ENCODE assay signal across 26 cellular contexts in genomic region chr7:49848211-49848841, GRCh38.
DNase-seq lines count a peak whose midpoint lies in the region; ATAC-seq, FAIRE-seq and TF ChIP-seq lines count a peak whose summit lies in the region.
"Had no signal": no experiment of that assay in that cellular context is flagged by ENCODE, and none has a peak within 500 bp of the region (broad histone marks: within the 10 kb centered on the region; RNA-seq: fewer than 3 reads in every experiment).

No MANE protein-coding gene starts in this region.

- no peak overlapping the region for H3K4me3 ChIP-seq in keratinocyte (ENCODE audit: control insufficient read depth in 2 of 3, extremely low read depth in 1 of 3, insufficient read depth in 2 of 3, low read depth in 1 of 3, low read length in 3 of 3)
- H3K4me3 ChIP-seq: A549, BLaER1, GM23248, K562, SJCRH30 had no signal

- no peak for DNase-seq in natural killer cell treated with Interleukin-12 subunit alpha and Interleukin-12 subunit beta and Interleukin-15 and Interleukin-18, amount 100 ng/mL, for 72 hours (ENCODE audit: low spot score)
- DNase-seq in natural killer cell (no peak), RKO (ENCODE audit: low spot score) (peak; percentile 3), keratinocyte (ENCODE audit: low read depth, low spot score) (no peak), urothelium cell line (ENCODE audit: low spot score) (peak; percentile 20), pons (ENCODE audit: low spot score) (no peak)
- DNase-seq in activated T-cell treated with anti-CD3 and anti-CD28 coated beads, Interleukin-2, amount 50 U/mL, for 48 hours, result no peak
- DNase-seq: CD8-positive, alpha-beta T cell; DMS53; EL; GM23248; NCI-H1105 treated with DMSO at 0.1 percent for 48 hours; NCI-H1694; NCI-H2081 treated with DMSO at 0.1 percent for 48 hours; NCI-H446 treated with DMSO at 0.1 percent for 48 hours; NCI-H69; NK-92 treated with Interleukin-12 subunit alpha and Interleukin-12 subunit beta, amount 100 ng/mL, for 24 hours; OCI-M1; SJCRH30 had no signal

- no peak overlapping the region for H3K9ac ChIP-seq in keratinocyte (ENCODE audit: control insufficient read depth, extremely low read depth, insufficient read depth, low read length)
- H3K9ac ChIP-seq: BLaER1, GM23248 had no signal

- H3K36me3 Mint-ChIP-seq in natural killer cell treated with Interleukin-12 subunit alpha and Interleukin-12 subunit beta and Interleukin-15 and Interleukin-18, amount 100 ng/mL, for 72 hours, result no peaks in the 10 kb centered on the region
- no peaks in the 10 kb centered on the region for H3K36me3 Mint-ChIP-seq in natural killer cell
- H3K36me3 Mint-ChIP-seq: CD8-positive, alpha-beta T cell had no signal

- intact Hi-C loops in natural killer cell (cut with micrococcal nuclease), result no loop called here

- no peaks in the 10 kb centered on the region for H3K36me3 ChIP-seq in keratinocyte (ENCODE audit: control insufficient read depth in 2 of 2, extremely low read depth in 1 of 2, insufficient read depth in 2 of 2, low read length in 2 of 2)
- H3K36me3 ChIP-seq: BLaER1, SJCRH30 had no signal

- FAIRE-seq in keratinocyte (lab: Jason Lieb, UNC) (no peak), urothelium cell line (lab: Jason Lieb, UNC) (no peak)
- FAIRE-seq: A549, GM12891, GM19239, K562 had no signal

- dilution Hi-C loops in keratinocyte (cut with MboI; ENCODE audit: extremely low pct_ligation_motif_present, low sequenced_read_pairs), result no loop called here

- H3K4me1 Mint-ChIP-seq in natural killer cell treated with Interleukin-12 subunit alpha and Interleukin-12 subunit beta and Interleukin-15 and Interleukin-18, amount 100 ng/mL, for 72 hours (ENCODE audit: low read depth in 2 of 2), result no peaks in the 10 kb centered on the region
- no peaks in the 10 kb centered on the region for H3K4me1 Mint-ChIP-seq in natural killer cell

- H3K9me3 Mint-ChIP-seq in natural killer cell treated with Interleukin-12 subunit alpha and Interleukin-12 subunit beta and Interleukin-15 and Interleukin-18, amount 100 ng/mL, for 72 hours, result no peaks in the 10 kb centered on the region
- peaks cover 0 to 3% of the 10 kb centered on the region in 2 donors for H3K9me3 Mint-ChIP-seq in natural killer cell
- H3K9me3 Mint-ChIP-seq: CD8-positive, alpha-beta T cell had no signal

- no peaks in the 10 kb centered on the region for H3K27me3 Mint-ChIP-seq in natural killer cell treated with Interleukin-12 subunit alpha and Interleukin-12 subunit beta and Interleukin-15 and Interleukin-18, amount 100 ng/mL, for 72 hours
- no peaks in the 10 kb centered on the region for H3K27me3 Mint-ChIP-seq in natural killer cell (ENCODE audit: low read depth in 2 of 2)

- ATAC-seq in natural killer cell treated with Interleukin-12 subunit alpha and Interleukin-12 subunit beta and Interleukin-15 and Interleukin-18, amount 100 ng/mL, for 72 hours, result peak; percentile 5 to 38
- ATAC-seq in natural killer cell (no peak), HG02763 (IDR thresholded peaks at IDR 0.05; ENCODE audit: unreplicated experiment) (no peak)
- ATAC-seq: A549; CD8-positive, alpha-beta T cell; HCT116; K562 had no signal

- no peaks in the 10 kb centered on the region for H3K27me3 ChIP-seq in keratinocyte (ENCODE audit: control insufficient read depth, extremely low read depth, insufficient read depth, low read length)
- H3K27me3 ChIP-seq: BLaER1, SJCRH30 had no signal

- H3K27ac Mint-ChIP-seq in natural killer cell treated with Interleukin-12 subunit alpha and Interleukin-12 subunit beta and Interleukin-15 and Interleukin-18, amount 100 ng/mL, for 72 hours, result no peak overlapping the region
- H3K27ac Mint-ChIP-seq in natural killer cell, result no peak overlapping the region
- H3K27ac Mint-ChIP-seq: CD8-positive, alpha-beta T cell had no signal

- H3K4me2 ChIP-seq in keratinocyte (ENCODE audit: control insufficient read depth, extremely low read depth, insufficient read depth, low read depth, low read length), result no peak overlapping the region
- H3K4me2 ChIP-seq: A549, BLaER1 had no signal

- H4K20me1 ChIP-seq in keratinocyte (ENCODE audit: control insufficient read depth, extremely low read depth, insufficient read depth, low read length), result no peaks in the 10 kb centered on the region
- H4K20me1 ChIP-seq: BLaER1 had no signal

- H3K4me3 Mint-ChIP-seq in natural killer cell treated with Interleukin-12 subunit alpha and Interleukin-12 subunit beta and Interleukin-15 and Interleukin-18, amount 100 ng/mL, for 72 hours, result no peak overlapping the region
- no peak overlapping the region for H3K4me3 Mint-ChIP-seq in natural killer cell
- H3K4me3 Mint-ChIP-seq: CD8-positive, alpha-beta T cell had no signal

- no peaks in the 10 kb centered on the region for H3K4me1 ChIP-seq in keratinocyte (ENCODE audit: control insufficient read depth, extremely low read depth, insufficient read depth, low read length)
- H3K4me1 ChIP-seq: A549, BLaER1, SJCRH30 had no signal

- H2AFZ ChIP-seq in keratinocyte (ENCODE audit: control insufficient read depth, low read length), result peak overlapping the region; percentile 62
- H2AFZ ChIP-seq: GM23248 had no signal

- TF ChIP-seq CTCF in natural killer cell (IDR thresholded peaks at IDR 0.05) (no peak), keratinocyte (optimal IDR thresholded peaks at IDR 0.05 in 1 of 3, IDR thresholded peaks at IDR 0.05 in 1 of 3, conservative IDR thresholded peaks at IDR 0.05 in 1 of 3; ENCODE audit: extremely low read depth in 1 of 3, insufficient read depth in 2 of 3, low read length in 3 of 3) (no peak)

- H3K9me1 ChIP-seq in keratinocyte (ENCODE audit: control insufficient read depth, extremely low read depth, insufficient read depth, low read length), result no peaks in the 10 kb centered on the region

- H3K27ac ChIP-seq in keratinocyte (ENCODE audit: control insufficient read depth, insufficient read depth, low read length), result no peak overlapping the region
- H3K27ac ChIP-seq: A549, BLaER1, GM23248, SJCRH30 had no signal

- H3K9me3 ChIP-seq in keratinocyte (ENCODE audit: control insufficient read depth, low read depth, low read length), result no peaks in the 10 kb centered on the region
- H3K9me3 ChIP-seq: A549, BLaER1, SJCRH30 had no signal

- no peaks in the 10 kb centered on the region for H3K79me2 ChIP-seq in keratinocyte (ENCODE audit: control insufficient read depth, insufficient read depth, low read length)

Comparison
In these comparisons a context has a peak if more than half of its experiments do, and no peak if none do; other contexts are left out.
1. ATAC-seq: peak in natural killer cell treated with Interleukin-12 subunit alpha and Interleukin-12 subunit beta and Interleukin-15 and Interleukin-18, amount 100 ng/mL, for 72 hours (2 of 2); none in natural killer cell (0 of 3) and HG02763 (single experiment).
2. DNase-seq: peak in RKO (single experiment) and urothelium cell line (single experiment); none in natural killer cell treated with Interleukin-12 subunit alpha and Interleukin-12 subunit beta and Interleukin-15 and Interleukin-18, amount 100 ng/mL, for 72 hours (single experiment), natural killer cell (single experiment), keratinocyte (single experiment), pons (single experiment) and activated T-cell treated with anti-CD3 and anti-CD28 coated beads, Interleukin-2, amount 50 U/mL, for 48 hours (0 of 2).